ENCODE assay signal across 28 cellular contexts in the genomic region with DNA sequence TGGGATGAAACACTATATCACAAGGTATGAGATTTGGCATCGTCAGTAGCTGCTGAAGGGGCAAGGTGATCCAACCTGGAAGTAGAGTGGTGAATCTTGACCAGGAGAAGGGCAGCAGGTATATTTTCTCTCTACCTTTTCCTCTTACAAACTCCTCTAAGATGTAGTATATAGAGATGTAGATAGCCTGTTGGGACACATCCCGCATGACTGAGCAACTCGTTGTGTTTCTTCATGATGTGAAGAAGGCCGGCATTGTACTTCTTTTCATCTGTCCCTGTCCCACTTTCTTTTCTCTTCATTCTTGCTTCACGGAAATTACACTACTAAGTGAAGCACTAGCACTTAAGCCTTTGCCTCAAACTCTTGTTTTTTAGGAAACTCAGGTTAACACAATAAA. TPM values are rescaled to one million over a fixed set of nuclear protein-coding genes. Genes with fewer than 3 reads are reported as not detected.
"Had no signal": no experiment of that assay in that cellular context is flagged by ENCODE, and none has a peak within 500 bp of the region (broad histone marks: within the 10 kb centered on the region; RNA-seq: fewer than 3 reads in every experiment).

No MANE protein-coding gene starts in this region.

- H3K4me1 ChIP-seq: colonic mucosa, esophagus muscularis mucosa, esophagus squamous epithelium, gastrocnemius medialis, gastroesophageal sphincter had no signal

- ATAC-seq: effector memory CD8-positive, alpha-beta T cell; foreskin keratinocyte; gastrocnemius medialis; gastroesophageal sphincter; heart left ventricle; heart right ventricle had no signal

- H3K4me3 ChIP-seq: colonic mucosa, coronary artery, dorsolateral prefrontal cortex, esophagus muscularis mucosa, esophagus squamous epithelium, gastrocnemius medialis, gastroesophageal sphincter, heart left ventricle, heart right ventricle, hepatocyte had no signal

- H3K79me2 ChIP-seq: hepatocyte had no signal

- H3K9me3 ChIP-seq: colonic mucosa, esophagus muscularis mucosa, esophagus squamous epithelium, gastrocnemius medialis, gastroesophageal sphincter, heart left ventricle, heart right ventricle had no signal

- DNase-seq: colonic mucosa; cortex of kidney; dermis blood vessel endothelial cell; dorsolateral prefrontal cortex; effector CD4-positive, alpha-beta T cell; effector CD8-positive, alpha-beta T cell; effector memory CD4-positive, alpha-beta T cell; effector memory CD8-positive, alpha-beta T cell; endodermal cell; erythroblast; esophagus squamous epithelium; foreskin fibroblast; foreskin keratinocyte; foreskin melanocyte; gastrocnemius medialis; glutamatergic neuron; head of caudate nucleus; heart left ventricle; heart right ventricle had no signal

- H3K27ac ChIP-seq: colonic mucosa, coronary artery, dorsolateral prefrontal cortex, epithelial cell of prostate, esophagus muscularis mucosa, esophagus squamous epithelium, foreskin keratinocyte, gastrocnemius medialis, gastroesophageal sphincter, heart left ventricle, heart right ventricle, hepatocyte had no signal

- FAIRE-seq: colon, endometrium, endothelial cell of umbilical vein, frontal cortex had no signal

- H3K36me3 ChIP-seq: colonic mucosa, esophagus muscularis mucosa, esophagus squamous epithelium, gastrocnemius medialis, gastroesophageal sphincter, heart left ventricle, heart right ventricle had no signal

- H2AFZ ChIP-seq: hepatocyte had no signal

- H3K4me2 ChIP-seq: hepatocyte had no signal

- H3K27me3 ChIP-seq: colonic mucosa, dorsolateral prefrontal cortex, esophagus muscularis mucosa, esophagus squamous epithelium, foreskin keratinocyte, gastrocnemius medialis, gastroesophageal sphincter, heart left ventricle, hepatocyte had no signal

RNA-seq across cellular contexts. Expression of a gene that starts 7.3 kb away (rescaled TPM):
- total RNA-seq: gastrocnemius medialis had no signal
